ENCODE assay signal across 1 cellular context in the genomic region with DNA sequence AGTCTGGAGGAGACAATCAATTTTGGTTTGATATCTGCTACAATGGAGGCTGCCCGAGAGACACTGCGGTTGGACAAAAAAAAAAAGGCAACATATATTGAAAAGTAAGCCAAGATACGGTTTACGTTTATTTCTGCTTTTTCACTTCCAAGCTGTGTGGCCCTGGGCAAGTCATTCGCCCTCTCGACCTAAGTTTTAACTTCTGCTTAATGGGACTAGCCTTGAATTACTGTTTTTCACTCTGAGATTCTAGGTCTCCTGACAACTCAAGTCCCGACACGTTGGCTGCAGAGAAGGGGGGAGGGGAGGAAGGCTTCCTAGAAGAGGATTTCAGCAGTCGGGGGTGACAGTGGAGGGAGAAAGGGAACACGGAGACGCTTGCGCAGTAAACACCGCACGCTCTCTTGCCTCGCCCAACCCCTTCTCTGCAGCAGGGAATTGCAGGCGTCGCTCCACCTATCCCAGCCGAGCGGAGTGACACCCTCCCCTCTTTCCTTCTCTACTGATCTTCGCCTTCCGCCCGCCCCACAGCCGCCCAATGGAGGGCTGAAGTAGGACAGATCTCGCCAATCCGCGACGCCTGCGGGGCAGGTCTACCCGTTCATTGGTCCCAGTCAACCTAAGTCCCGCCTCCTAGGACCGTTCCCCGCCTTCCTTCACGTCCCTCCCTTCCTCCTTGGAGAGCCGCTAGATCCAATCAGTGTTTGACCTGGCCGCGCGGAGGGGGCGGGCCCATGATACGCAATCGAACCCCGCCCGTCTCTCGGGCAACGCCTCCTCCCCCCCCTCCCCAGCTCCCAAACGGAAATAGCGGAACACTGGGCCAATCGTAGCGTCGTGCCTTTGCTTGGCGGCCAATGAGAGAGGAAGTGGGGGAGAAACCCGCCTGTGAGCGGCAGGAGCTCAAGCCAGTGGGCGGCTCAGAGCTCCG.
TF ChIP-seq lines count a peak whose summit lies in the region.

No MANE protein-coding gene starts in this region.

TF ChIP-seq in HEK293, 187 proteins besides CTCF, POLR2A, EP300 and RAD21 (continued from another document):
- TF ChIP-seq, protein P1, sequence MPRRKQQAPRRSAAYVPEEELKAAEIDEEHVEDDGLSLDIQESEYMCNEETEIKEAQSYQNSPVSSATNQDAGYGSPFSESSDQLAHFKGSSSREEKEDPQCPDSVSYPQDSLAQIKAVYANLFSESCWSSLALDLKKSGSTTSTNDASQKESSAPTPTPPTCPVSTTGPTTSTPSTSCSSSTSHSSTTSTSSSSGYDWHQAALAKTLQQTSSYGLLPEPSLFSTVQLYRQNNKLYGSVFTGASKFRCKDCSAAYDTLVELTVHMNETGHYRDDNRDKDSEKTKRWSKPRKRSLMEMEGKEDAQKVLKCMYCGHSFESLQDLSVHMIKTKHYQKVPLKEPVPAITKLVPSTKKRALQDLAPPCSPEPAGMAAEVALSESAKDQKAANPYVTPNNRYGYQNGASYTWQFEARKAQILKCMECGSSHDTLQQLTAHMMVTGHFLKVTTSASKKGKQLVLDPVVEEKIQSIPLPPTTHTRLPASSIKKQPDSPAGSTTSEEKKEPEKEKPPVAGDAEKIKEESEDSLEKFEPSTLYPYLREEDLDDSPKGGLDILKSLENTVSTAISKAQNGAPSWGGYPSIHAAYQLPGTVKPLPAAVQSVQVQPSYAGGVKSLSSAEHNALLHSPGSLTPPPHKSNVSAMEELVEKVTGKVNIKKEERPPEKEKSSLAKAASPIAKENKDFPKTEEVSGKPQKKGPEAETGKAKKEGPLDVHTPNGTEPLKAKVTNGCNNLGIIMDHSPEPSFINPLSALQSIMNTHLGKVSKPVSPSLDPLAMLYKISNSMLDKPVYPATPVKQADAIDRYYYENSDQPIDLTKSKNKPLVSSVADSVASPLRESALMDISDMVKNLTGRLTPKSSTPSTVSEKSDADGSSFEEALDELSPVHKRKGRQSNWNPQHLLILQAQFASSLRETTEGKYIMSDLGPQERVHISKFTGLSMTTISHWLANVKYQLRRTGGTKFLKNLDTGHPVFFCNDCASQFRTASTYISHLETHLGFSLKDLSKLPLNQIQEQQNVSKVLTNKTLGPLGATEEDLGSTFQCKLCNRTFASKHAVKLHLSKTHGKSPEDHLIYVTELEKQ (tag by site-specific recombination; IDR thresholded peaks at IDR 0.05; ENCODE audit: borderline replicate concordance), result no peak
- TF ChIP-seq PRDM1 (tag by site-specific recombination; IDR thresholded peaks at IDR 0.05) (peak; percentile 89), REPIN1 (tag by site-specific recombination; IDR thresholded peaks at IDR 0.05; ENCODE audit: low read depth) (no peak), ZNF629 (tag by site-specific recombination; IDR thresholded peaks at IDR 0.05) (0 out of 2 replicates have a peak, but pooled peaks have one; percentile 20), ZNF561 (tag by site-specific recombination; IDR thresholded peaks at IDR 0.05; ENCODE audit: borderline replicate concordance) (peak; percentile 96), ZNF19 (tag by site-specific recombination; IDR thresholded peaks at IDR 0.05; ENCODE audit: low read depth) (no peak), ZNF366 (tag by site-specific recombination; conservative IDR thresholded peaks at IDR 0.05) (peak; percentile 99), KLF1 (tag by site-specific recombination; IDR thresholded peaks at IDR 0.05) (peak; percentile 82), SP3 (tag by site-specific recombination; IDR thresholded peaks at IDR 0.05) (peak; percentile 100), ZBTB17 (tag by site-specific recombination; IDR thresholded peaks at IDR 0.05) (peak; percentile 63), KLF8 (tag by site-specific recombination; IDR thresholded peaks at IDR 0.05) (peak; percentile 98)
- TF ChIP-seq, protein P2, sequence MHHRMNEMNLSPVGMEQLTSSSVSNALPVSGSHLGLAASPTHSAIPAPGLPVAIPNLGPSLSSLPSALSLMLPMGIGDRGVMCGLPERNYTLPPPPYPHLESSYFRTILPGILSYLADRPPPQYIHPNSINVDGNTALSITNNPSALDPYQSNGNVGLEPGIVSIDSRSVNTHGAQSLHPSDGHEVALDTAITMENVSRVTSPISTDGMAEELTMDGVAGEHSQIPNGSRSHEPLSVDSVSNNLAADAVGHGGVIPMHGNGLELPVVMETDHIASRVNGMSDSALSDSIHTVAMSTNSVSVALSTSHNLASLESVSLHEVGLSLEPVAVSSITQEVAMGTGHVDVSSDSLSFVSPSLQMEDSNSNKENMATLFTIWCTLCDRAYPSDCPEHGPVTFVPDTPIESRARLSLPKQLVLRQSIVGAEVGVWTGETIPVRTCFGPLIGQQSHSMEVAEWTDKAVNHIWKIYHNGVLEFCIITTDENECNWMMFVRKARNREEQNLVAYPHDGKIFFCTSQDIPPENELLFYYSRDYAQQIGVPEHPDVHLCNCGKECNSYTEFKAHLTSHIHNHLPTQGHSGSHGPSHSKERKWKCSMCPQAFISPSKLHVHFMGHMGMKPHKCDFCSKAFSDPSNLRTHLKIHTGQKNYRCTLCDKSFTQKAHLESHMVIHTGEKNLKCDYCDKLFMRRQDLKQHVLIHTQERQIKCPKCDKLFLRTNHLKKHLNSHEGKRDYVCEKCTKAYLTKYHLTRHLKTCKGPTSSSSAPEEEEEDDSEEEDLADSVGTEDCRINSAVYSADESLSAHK (tag by site-specific recombination; IDR thresholded peaks at IDR 0.05), result no peak
- TF ChIP-seq, protein P3, sequence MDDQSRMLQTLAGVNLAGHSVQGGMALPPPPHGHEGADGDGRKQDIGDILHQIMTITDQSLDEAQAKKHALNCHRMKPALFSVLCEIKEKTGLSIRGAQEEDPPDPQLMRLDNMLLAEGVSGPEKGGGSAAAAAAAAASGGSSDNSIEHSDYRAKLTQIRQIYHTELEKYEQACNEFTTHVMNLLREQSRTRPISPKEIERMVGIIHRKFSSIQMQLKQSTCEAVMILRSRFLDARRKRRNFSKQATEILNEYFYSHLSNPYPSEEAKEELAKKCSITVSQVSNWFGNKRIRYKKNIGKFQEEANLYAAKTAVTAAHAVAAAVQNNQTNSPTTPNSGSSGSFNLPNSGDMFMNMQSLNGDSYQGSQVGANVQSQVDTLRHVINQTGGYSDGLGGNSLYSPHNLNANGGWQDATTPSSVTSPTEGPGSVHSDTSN (CRISPR knock-in tag; IDR thresholded peaks at IDR 0.05), result peak; percentile 98
